In the genomic region with DNA sequence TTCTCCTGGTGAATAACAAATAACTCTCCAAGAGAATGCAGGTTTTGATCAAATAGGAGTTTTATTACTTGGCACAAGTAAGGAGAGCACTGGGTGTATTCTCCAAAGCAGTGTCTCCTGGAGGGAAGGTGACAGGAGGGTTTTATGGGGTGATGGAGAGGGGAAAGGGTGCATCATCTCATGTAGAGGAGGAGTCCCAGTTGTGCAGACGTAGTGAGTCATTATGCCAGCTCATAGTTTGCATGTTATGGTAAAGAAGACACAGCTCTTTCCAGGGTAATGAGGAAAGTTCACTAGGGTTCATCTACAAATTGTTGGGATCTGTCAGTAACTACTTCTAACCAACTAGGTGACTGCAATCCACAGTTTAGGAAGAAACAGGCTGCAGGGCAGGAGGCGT, we compare ENCODE assay signal across 24 cellular contexts.
DNase-seq lines count a peak whose midpoint lies in the region; ATAC-seq and TF ChIP-seq lines count a peak whose summit lies in the region.
"Had no signal": no experiment of that assay in that cellular context is flagged by ENCODE, and none has a peak within 500 bp of the region (broad histone marks: within the 10 kb centered on the region; RNA-seq: fewer than 3 reads in every experiment).

No MANE protein-coding gene starts in this region.

- H3K4me1 ChIP-seq in RWPE2 (ENCODE audit: insufficient read depth, poor library complexity, severe bottlenecking) (no peaks in the 10 kb centered on the region), A673 (ENCODE audit: insufficient read depth, low read length, poor library complexity, severe bottlenecking) (no peaks in the 10 kb centered on the region)

- POLR2A ChIA-PET in activated CD4-positive, alpha-beta T cell treated with anti-CD3 and anti-CD28 coated beads for 36 hours (lab: Charles Lee): no interaction called here
- POLR2A ChIA-PET in A673 (lab: Charles Lee; ENCODE audit: low non-redundant PET): no interaction called here

- H3K27ac ChIP-seq in RWPE2 (ENCODE audit: poor library complexity, severe bottlenecking) (no peak overlapping the region), A673 (ENCODE audit: low read depth, low read length, poor library complexity, severe bottlenecking) (no peak overlapping the region)
- H3K27ac ChIP-seq: 22Rv1; BLaER1 treated with 17β-estradiol and CSF1 and Interleukin-3, amounts not matched to agents 10 nM and 100 nM; dorsolateral prefrontal cortex; hepatocyte; ovary had no signal

- BruUV-seq in A673 (replicated peaks; lab: Mats Ljungman, UMichigan): no TSS peak

- H3K9me3 ChIP-seq in RWPE2 (ENCODE audit: severe bottlenecking) (no peaks in the 10 kb centered on the region), A673 (ENCODE audit: low read depth, low read length, poor library complexity, severe bottlenecking) (no peaks in the 10 kb centered on the region)
- H3K9me3 ChIP-seq: ovary had no signal

- TF ChIP-seq CTCF in RWPE2 (IDR thresholded peaks at IDR 0.05; ENCODE audit: poor library complexity, severe bottlenecking): no peak
- no peak for TF ChIP-seq CTCF in fibroblast of mammary gland (conservative IDR thresholded peaks at IDR 0.05; ENCODE audit: control insufficient read depth, insufficient read depth, low read depth, low read length)
- TF ChIP-seq CTCF in A673 (conservative IDR thresholded peaks at IDR 0.05; ENCODE audit: low read depth, low read length): no peak

- no peaks in the 10 kb centered on the region for H3K4me1 Mint-ChIP-seq in activated CD4-positive, alpha-beta T cell treated with anti-CD3 and anti-CD28 coated beads for 36 hours
- no peaks in the 10 kb centered on the region for H3K4me1 Mint-ChIP-seq in activated CD4-positive, alpha-beta T cell treated with anti-CD3 and anti-CD28 coated beads, Interleukin-2, amount 10 ng/mL, durations not matched to agents 24 days and 14 days
- H3K4me1 Mint-ChIP-seq: activated CD4-positive, alpha-beta T cell treated with anti-CD3 and anti-CD28 coated beads, Interleukin-2, amount 10 ng/mL, durations not matched to agents 7 days and 5 days; naive thymus-derived CD8-positive, alpha-beta T cell had no signal

- CTCF ChIA-PET in activated CD4-positive, alpha-beta T cell treated with anti-CD3 and anti-CD28 coated beads for 36 hours (lab: Charles Lee): interaction anchor here (1.6 kb wide), 1 partner anchor 15 kb away, joined by 4 read pairs; no protein-coding TSS in a partner anchor
- CTCF ChIA-PET in A673 (lab: Charles Lee): no interaction called here

- H3K27ac Mint-ChIP-seq in activated CD4-positive, alpha-beta T cell treated with anti-CD3 and anti-CD28 coated beads for 36 hours: no peak overlapping the region
- H3K27ac Mint-ChIP-seq in activated CD4-positive, alpha-beta T cell treated with anti-CD3 and anti-CD28 coated beads, Interleukin-2, amount 10 ng/mL, durations not matched to agents 24 days and 14 days: no peak overlapping the region
- H3K27ac Mint-ChIP-seq: activated CD4-positive, alpha-beta T cell treated with anti-CD3 and anti-CD28 coated beads, Interleukin-2, amount 10 ng/mL, durations not matched to agents 7 days and 5 days; naive thymus-derived CD8-positive, alpha-beta T cell had no signal

- no peak for DNase-seq in activated CD4-positive, alpha-beta T cell treated with anti-CD3 and anti-CD28 coated beads for 36 hours
- no peak for DNase-seq in activated CD4-positive, alpha-beta T cell treated with anti-CD3 and anti-CD28 coated beads, Interleukin-2, amount 10 ng/mL, durations not matched to agents 24 days and 14 days
- DNase-seq in RWPE2 (ENCODE audit: low spot score) (no peak), fibroblast of mammary gland (ENCODE audit: low read depth) (peak; percentile 84), HuH-7 (ENCODE audit: low spot score) (no peak), A673 (ENCODE audit: low spot score) (no peak)
- no peak for DNase-seq in stimulated activated CD4-positive, alpha-beta T cell treated with anti-CD3 and anti-CD28 coated beads, Interleukin-2, amount 100 ng/mL, for 24 hours
- DNase-seq: activated CD4-positive, alpha-beta T cell treated with anti-CD3 and anti-CD28 coated beads, Interleukin-2, amount 10 ng/mL, durations not matched to agents 7 days and 5 days; activated CD8-positive, alpha-beta memory T cell treated with anti-CD3 and anti-CD28 coated beads, Interleukin-2, amount 50 U/mL, for 48 hours; activated effector memory CD4-positive, alpha-beta T cell treated with Interleukin-2 at 50 U/mL for 16 hours; dorsolateral prefrontal cortex; Kasumi-1; naive thymus-derived CD8-positive, alpha-beta T cell; NCI-H2107; NCI-H524; ovary; right cardiac atrium; Right ventricle myocardium superior; stimulated activated naive CD4-positive, alpha-beta T cell treated with Interleukin-2 at 50 U/mL for 16 hours; trophoblast cell had no signal

- intact Hi-C loops in activated CD4-positive, alpha-beta T cell treated with anti-CD3 and anti-CD28 coated beads for 36 hours (cut with DNase I, micrococcal nuclease): no loop called here
- intact Hi-C loops in activated CD4-positive, alpha-beta T cell treated with anti-CD3 and anti-CD28 coated beads, Interleukin-2, amount 10 ng/mL, durations not matched to agents 24 days and 14 days (cut with micrococcal nuclease): no loop called here
- intact Hi-C loops in A673 (cut with micrococcal nuclease; ENCODE audit: unreplicated experiment): no loop called here

- peaks cover 3% of the 10 kb centered on the region for H3K27me3 Mint-ChIP-seq in activated CD4-positive, alpha-beta T cell treated with anti-CD3 and anti-CD28 coated beads for 36 hours
- H3K27me3 Mint-ChIP-seq in activated CD4-positive, alpha-beta T cell treated with anti-CD3 and anti-CD28 coated beads, Interleukin-2, amount 10 ng/mL, durations not matched to agents 24 days and 14 days: no peaks in the 10 kb centered on the region
- H3K27me3 Mint-ChIP-seq: activated CD4-positive, alpha-beta T cell treated with anti-CD3 and anti-CD28 coated beads, Interleukin-2, amount 10 ng/mL, durations not matched to agents 7 days and 5 days had no signal

- no peak overlapping the region for H3K4me3 Mint-ChIP-seq in activated CD4-positive, alpha-beta T cell treated with anti-CD3 and anti-CD28 coated beads for 36 hours
- no peak overlapping the region for H3K4me3 Mint-ChIP-seq in activated CD4-positive, alpha-beta T cell treated with anti-CD3 and anti-CD28 coated beads, Interleukin-2, amount 10 ng/mL, durations not matched to agents 24 days and 14 days
- H3K4me3 Mint-ChIP-seq: activated CD4-positive, alpha-beta T cell treated with anti-CD3 and anti-CD28 coated beads, Interleukin-2, amount 10 ng/mL, durations not matched to agents 7 days and 5 days; naive thymus-derived CD8-positive, alpha-beta T cell had no signal

- ATAC-seq in activated CD4-positive, alpha-beta T cell treated with anti-CD3 and anti-CD28 coated beads for 36 hours: peak; percentile 26
- ATAC-seq in RWPE2 (ENCODE audit: low read depth) (peak; percentile 67), HG03108 (IDR thresholded peaks at IDR 0.05; ENCODE audit: unreplicated experiment) (no peak)
- ATAC-seq: naive thymus-derived CD8-positive, alpha-beta T cell; right cardiac atrium had no signal

- H3K27me3 ChIP-seq in RWPE2 (ENCODE audit: insufficient read depth, poor library complexity, severe bottlenecking) (no peaks in the 10 kb centered on the region), A673 (replicated peaks; ENCODE audit: insufficient read depth, low read depth, low read length, poor library complexity) (peaks cover 3% of the 10 kb centered on the region)
- H3K27me3 ChIP-seq: BLaER1 treated with 17β-estradiol and CSF1 and Interleukin-3, amounts not matched to agents 10 nM and 100 nM; dorsolateral prefrontal cortex; hepatocyte; ovary had no signal

- no peaks in the 10 kb centered on the region for H3K36me3 Mint-ChIP-seq in activated CD4-positive, alpha-beta T cell treated with anti-CD3 and anti-CD28 coated beads for 36 hours (ENCODE audit: low read depth)
- H3K36me3 Mint-ChIP-seq in activated CD4-positive, alpha-beta T cell treated with anti-CD3 and anti-CD28 coated beads, Interleukin-2, amount 10 ng/mL, durations not matched to agents 24 days and 14 days (ENCODE audit: low read depth): no peaks in the 10 kb centered on the region
- H3K36me3 Mint-ChIP-seq: naive thymus-derived CD8-positive, alpha-beta T cell had no signal

- no peaks in the 10 kb centered on the region for H3K36me3 ChIP-seq in RWPE2 (ENCODE audit: low read depth)
- no peaks in the 10 kb centered on the region for H3K36me3 ChIP-seq in A673 (ENCODE audit: insufficient read depth, low read length, poor library complexity, severe bottlenecking)
- H3K36me3 ChIP-seq: BLaER1 treated with 17β-estradiol and CSF1 and Interleukin-3, amounts not matched to agents 10 nM and 100 nM; ovary had no signal

- H3K9me3 Mint-ChIP-seq in activated CD4-positive, alpha-beta T cell treated with anti-CD3 and anti-CD28 coated beads for 36 hours (ENCODE audit: low read depth): no peaks in the 10 kb centered on the region
- no peaks in the 10 kb centered on the region for H3K9me3 Mint-ChIP-seq in activated CD4-positive, alpha-beta T cell treated with anti-CD3 and anti-CD28 coated beads, Interleukin-2, amount 10 ng/mL, durations not matched to agents 24 days and 14 days
- H3K9me3 Mint-ChIP-seq: activated CD4-positive, alpha-beta T cell treated with anti-CD3 and anti-CD28 coated beads, Interleukin-2, amount 10 ng/mL, durations not matched to agents 7 days and 5 days had no signal

- H3K4me3 ChIP-seq in RWPE2 (ENCODE audit: severe bottlenecking): no peak overlapping the region
- no peak overlapping the region for H3K4me3 ChIP-seq in fibroblast of mammary gland (ENCODE audit: control insufficient read depth, low read depth, low read length)
- no peak overlapping the region for H3K4me3 ChIP-seq in A673 (ENCODE audit: low read depth, low read length, poor library complexity, severe bottlenecking)
- H3K4me3 ChIP-seq: BLaER1 treated with 17β-estradiol and CSF1 and Interleukin-3, amounts not matched to agents 10 nM and 100 nM; dorsolateral prefrontal cortex; hepatocyte; ovary had no signal
